8 cellular contexts compared by ENCODE assay signal in the genomic region with DNA sequence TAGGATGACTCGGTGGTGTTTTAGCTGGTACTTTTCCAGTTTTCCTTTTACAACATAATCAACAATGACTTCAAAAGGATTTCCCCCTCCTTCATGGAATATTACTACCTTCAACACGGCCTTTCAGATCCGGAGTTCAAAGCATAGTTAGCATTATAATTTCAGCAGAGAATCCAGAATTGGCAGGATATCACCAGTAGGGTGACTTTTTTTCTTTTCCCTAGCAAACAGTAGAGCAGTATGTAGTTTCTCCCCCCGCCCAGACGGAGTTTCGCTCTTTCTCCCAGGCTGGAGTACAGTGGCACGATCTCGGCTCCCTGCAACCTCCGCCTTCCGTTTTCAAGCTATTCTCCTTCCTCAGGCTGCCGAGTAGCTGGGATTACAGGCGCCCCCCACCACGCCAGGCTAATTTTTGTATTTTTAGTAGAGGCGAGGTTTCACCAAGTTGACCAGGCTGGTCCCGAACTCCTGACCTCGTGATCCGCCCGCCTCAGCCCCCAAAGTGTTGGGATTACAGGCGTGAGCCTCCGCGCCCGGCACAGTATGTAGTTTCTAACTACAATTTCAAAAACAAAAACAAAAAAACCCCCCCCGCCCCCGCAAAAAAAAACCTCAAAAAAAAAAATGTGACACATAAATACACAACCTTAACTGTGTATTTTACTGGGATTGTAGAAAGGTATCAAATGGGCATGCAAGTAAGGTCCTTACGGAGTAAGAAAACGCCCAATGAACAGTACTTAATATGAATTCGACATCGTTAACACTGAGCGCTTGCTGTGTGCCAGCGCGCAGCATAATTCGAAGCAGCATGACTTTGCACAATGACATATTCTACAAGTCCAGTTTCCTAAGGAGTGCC. TPM values are rescaled to one million over a fixed set of nuclear protein-coding genes. Genes with fewer than 3 reads are reported as not detected.
DNase-seq lines count a peak whose midpoint lies in the region; ATAC-seq, FAIRE-seq and TF ChIP-seq lines count a peak whose summit lies in the region.

No MANE protein-coding gene starts in this region.

- peak in 4 of 7 experiments; percentile 48 to 61 (median 58) for TF ChIP-seq CTCF in body of pancreas (IDR thresholded peaks at IDR 0.05)
- peak in 1 of 5 experiments; percentile 23 for TF ChIP-seq CTCF in gastrocnemius medialis (IDR thresholded peaks at IDR 0.05 in 4 of 5, conservative IDR thresholded peaks at IDR 0.05 in 1 of 5)

- DNase-seq in D341Med (ENCODE audit: low spot score) (peak; percentile 50), H54 (ENCODE audit: insufficient read length, low spot score) (peak; percentile 34), NCI-H1930 (lab: John Stamatoyannopoulos, UW) (peak; percentile 55 to 64), body of pancreas (peak; percentile 65 to 75 (median 71)), gastrocnemius medialis (peak; percentile 38 to 56)

- FAIRE-seq in H54 (lab: Jason Lieb, UNC) (no peak), TTC549 (lab: Jason Lieb, UNC) (peak; percentile 81)

- H3K27me3 ChIP-seq in body of pancreas, result no peaks in the 10 kb centered on the region
- no peaks in the 10 kb centered on the region for H3K27me3 ChIP-seq in gastrocnemius medialis

- peaks cover 29% of the 10 kb centered on the region for H3K4me1 ChIP-seq in body of pancreas
- H3K4me1 ChIP-seq in gastrocnemius medialis, result peaks cover 11 to 25% of the 10 kb centered on the region in 2 donors

- H3K9me3 ChIP-seq in body of pancreas (no peaks in the 10 kb centered on the region), gastrocnemius medialis (no peaks in the 10 kb centered on the region)

- TF ChIP-seq POLR2A in H54 (IDR thresholded peaks at IDR 0.05; ENCODE audit: low read depth, low read length), result peak; percentile 25; the same call in 1 of the 2 replicates
- TF ChIP-seq POLR2A in body of pancreas (IDR thresholded peaks at IDR 0.05), result peak; percentile 23 to 85 (median 81)
- no peak for TF ChIP-seq POLR2A in gastrocnemius medialis (IDR thresholded peaks at IDR 0.05)

- H3K27ac ChIP-seq in body of pancreas (peak overlapping the region; percentile 97 to 100 (median 98)), gastrocnemius medialis (peak overlapping the region; percentile 96 to 99 (median 99))

- 0 to 1% methylated on average over 32 of the region's 32 CpGs for WGBS in body of pancreas, 2 donors

- ATAC-seq in body of pancreas (peak; percentile 55), gastrocnemius medialis (peak; percentile 45 to 50), GM21737 (IDR thresholded peaks at IDR 0.05; ENCODE audit: unreplicated experiment) (no peak)

- no peaks in the 10 kb centered on the region for H3K36me3 ChIP-seq in body of pancreas (replicated peaks in 1 of 2; ENCODE audit: insufficient read depth in 1 of 2, low read depth in 2 of 2)
- no peaks in the 10 kb centered on the region for H3K36me3 ChIP-seq in gastrocnemius medialis

- intact Hi-C loops in body of pancreas (cut with DNase I), result no loop called here
- intact Hi-C loops in gastrocnemius medialis (cut with DNase I; ENCODE audit: low total_unique reads), result loop anchor here (10.0 kb wide), 3 partner anchors 211 to 1731 kb away; a partner anchor contains a TSS

- in situ Hi-C loops in gastrocnemius medialis (cut with MboI; ENCODE audit: low sequenced_read_pairs in 4 of 4), result loop anchor here in 2 of 4 donors (5.0 to 25.0 kb wide), 3 partner anchors 138 to 1572 kb away; a partner anchor contains a TSS

- peak overlapping the region; percentile 5 to 41 for H3K4me3 ChIP-seq in body of pancreas
- peak overlapping the region; percentile 42 for H3K4me3 ChIP-seq in iPS-11a (ENCODE audit: low read depth, low read length)
- peak overlapping the region; percentile 68 to 81 (median 76) for H3K4me3 ChIP-seq in gastrocnemius medialis

RNA-seq across cellular contexts. Expression of a gene that starts 1.5 kb away (rescaled TPM):
- total RNA-seq in body of pancreas, result 10 to 100 TPM; 13.2 to 35.3 TPM
- 10 to 100 TPM; 22.7 to 72.0 (median 35.4) TPM for total RNA-seq in gastrocnemius medialis

RNA-seq across cellular contexts. Expression of a gene that starts 30.4 kb away (rescaled TPM):
- total RNA-seq in body of pancreas, result 100 to 1,000 TPM; 201 to 294 TPM
- total RNA-seq in gastrocnemius medialis, result 100 to 1,000 TPM; 167 to 243 (median 207) TPM

Comparison
In these comparisons a context has a peak if more than half of its experiments do, and no peak if none do; other contexts are left out.
1. POLR2A ChIP-seq: peak in H54 (single experiment) and body of pancreas (3 of 3); none in gastrocnemius medialis (0 of 2).
2. H3K4me3 ChIP-seq: peak in every context shown above with its lines; median percentile 76 in gastrocnemius medialis; 42 in iPS-11a; 23 in body of pancreas.
3. Peak in every context shown above with its lines, with median percentiles within 50 percentile points of each other: DNase-seq.